In the genomic region with DNA sequence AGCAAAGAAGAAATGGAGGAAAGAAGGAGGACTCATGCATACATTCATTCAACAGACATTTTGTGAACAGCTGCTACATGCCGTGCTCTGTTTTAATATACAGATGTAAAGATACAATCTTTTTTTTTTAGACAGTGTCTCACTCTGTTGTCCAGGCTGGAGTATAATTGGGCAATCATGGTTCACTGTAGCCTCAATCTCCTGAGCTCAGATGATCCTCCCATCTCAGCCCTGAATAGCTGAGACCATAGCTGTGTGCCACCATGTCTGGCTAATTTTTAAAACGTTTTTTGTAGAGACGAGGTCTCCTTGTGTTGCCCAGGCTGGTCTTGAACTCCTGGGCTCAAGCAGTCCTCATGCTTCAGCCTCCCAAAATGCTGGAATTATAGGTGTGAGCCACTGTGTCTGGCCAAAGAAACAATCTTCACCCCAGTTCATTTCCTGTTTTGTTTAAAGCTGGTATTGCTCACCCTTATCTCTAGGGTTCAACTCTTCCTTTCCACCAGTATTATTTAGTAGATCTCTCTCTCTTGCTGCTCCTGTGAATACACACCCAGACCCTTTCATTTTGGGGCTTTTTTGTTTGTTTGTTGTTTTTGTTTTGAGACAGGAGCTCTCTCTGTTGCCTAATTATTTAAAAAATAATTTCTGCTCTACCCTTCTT, we compare ENCODE assay signal across 1 cellular context.
TF ChIP-seq lines count a peak whose summit lies in the region.

No MANE protein-coding gene starts in this region.

TF ChIP-seq in K562, 482 proteins besides CTCF, POLR2A, EP300 and RAD21 (continued from another document):
- TF ChIP-seq, protein P1, sequence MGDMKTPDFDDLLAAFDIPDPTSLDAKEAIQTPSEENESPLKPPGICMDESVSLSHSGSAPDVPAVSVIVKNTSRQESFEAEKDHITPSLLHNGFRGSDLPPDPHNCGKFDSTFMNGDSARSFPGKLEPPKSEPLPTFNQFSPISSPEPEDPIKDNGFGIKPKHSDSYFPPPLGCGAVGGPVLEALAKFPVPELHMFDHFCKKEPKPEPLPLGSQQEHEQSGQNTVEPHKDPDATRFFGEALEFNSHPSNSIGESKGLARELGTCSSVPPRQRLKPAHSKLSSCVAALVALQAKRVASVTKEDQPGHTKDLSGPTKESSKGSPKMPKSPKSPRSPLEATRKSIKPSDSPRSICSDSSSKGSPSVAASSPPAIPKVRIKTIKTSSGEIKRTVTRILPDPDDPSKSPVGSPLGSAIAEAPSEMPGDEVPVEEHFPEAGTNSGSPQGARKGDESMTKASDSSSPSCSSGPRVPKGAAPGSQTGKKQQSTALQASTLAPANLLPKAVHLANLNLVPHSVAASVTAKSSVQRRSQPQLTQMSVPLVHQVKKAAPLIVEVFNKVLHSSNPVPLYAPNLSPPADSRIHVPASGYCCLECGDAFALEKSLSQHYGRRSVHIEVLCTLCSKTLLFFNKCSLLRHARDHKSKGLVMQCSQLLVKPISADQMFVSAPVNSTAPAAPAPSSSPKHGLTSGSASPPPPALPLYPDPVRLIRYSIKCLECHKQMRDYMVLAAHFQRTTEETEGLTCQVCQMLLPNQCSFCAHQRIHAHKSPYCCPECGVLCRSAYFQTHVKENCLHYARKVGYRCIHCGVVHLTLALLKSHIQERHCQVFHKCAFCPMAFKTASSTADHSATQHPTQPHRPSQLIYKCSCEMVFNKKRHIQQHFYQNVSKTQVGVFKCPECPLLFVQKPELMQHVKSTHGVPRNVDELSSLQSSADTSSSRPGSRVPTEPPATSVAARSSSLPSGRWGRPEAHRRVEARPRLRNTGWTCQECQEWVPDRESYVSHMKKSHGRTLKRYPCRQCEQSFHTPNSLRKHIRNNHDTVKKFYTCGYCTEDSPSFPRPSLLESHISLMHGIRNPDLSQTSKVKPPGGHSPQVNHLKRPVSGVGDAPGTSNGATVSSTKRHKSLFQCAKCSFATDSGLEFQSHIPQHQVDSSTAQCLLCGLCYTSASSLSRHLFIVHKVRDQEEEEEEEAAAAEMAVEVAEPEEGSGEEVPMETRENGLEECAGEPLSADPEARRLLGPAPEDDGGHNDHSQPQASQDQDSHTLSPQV (IDR thresholded peaks at IDR 0.05) = peak; percentile 47
- TF ChIP-seq SMARCC2 (IDR thresholded peaks at IDR 0.05; ENCODE audit: low read depth) = no peak
- TF ChIP-seq DPF2 (IDR thresholded peaks at IDR 0.05) = peak; percentile 54
- TF ChIP-seq CEBPG (CRISPR knock-in tag; IDR thresholded peaks at IDR 0.05) = no peak
- peak in 1 of 2 experiments; percentile 36; a peak in 1 of 4 replicates for TF ChIP-seq CEBPG (tag; conservative IDR thresholded peaks at IDR 0.05 in 1 of 2, IDR thresholded peaks at IDR 0.05 in 1 of 2)
- peak; percentile 65 for TF ChIP-seq ZNF121 (CRISPR knock-in tag; conservative IDR thresholded peaks at IDR 0.05)
- peak; percentile 47 for TF ChIP-seq RBM25 (IDR thresholded peaks at IDR 0.05; ENCODE audit: low read depth, low read length, severe bottlenecking)
- TF ChIP-seq TCF3 (CRISPR knock-in tag; IDR thresholded peaks at IDR 0.05) = peak; percentile 20; the same call in 1 of the 2 replicates
- TF ChIP-seq SMARCA5 (IDR thresholded peaks at IDR 0.05) = 0 out of 2 replicates have a peak, but pooled peaks have one; percentile 34
- TF ChIP-seq ZNF175 (CRISPR knock-in tag; IDR thresholded peaks at IDR 0.05; ENCODE audit: low read depth) = 0 out of 2 replicates have a peak, but pooled peaks have one; percentile 52
- peak; percentile 46; the same call in 1 of the 2 replicates for TF ChIP-seq SMARCA4 (IDR thresholded peaks at IDR 0.05)
- TF ChIP-seq MTF1 (CRISPR knock-in tag; IDR thresholded peaks at IDR 0.05; ENCODE audit: borderline replicate concordance) = no peak
- no peak for TF ChIP-seq SIN3B (IDR thresholded peaks at IDR 0.05; ENCODE audit: low read depth)
- peak; percentile 48; the same call in 1 of the 2 replicates for TF ChIP-seq CBFA2T3 (IDR thresholded peaks at IDR 0.05)
- TF ChIP-seq, protein P2, sequence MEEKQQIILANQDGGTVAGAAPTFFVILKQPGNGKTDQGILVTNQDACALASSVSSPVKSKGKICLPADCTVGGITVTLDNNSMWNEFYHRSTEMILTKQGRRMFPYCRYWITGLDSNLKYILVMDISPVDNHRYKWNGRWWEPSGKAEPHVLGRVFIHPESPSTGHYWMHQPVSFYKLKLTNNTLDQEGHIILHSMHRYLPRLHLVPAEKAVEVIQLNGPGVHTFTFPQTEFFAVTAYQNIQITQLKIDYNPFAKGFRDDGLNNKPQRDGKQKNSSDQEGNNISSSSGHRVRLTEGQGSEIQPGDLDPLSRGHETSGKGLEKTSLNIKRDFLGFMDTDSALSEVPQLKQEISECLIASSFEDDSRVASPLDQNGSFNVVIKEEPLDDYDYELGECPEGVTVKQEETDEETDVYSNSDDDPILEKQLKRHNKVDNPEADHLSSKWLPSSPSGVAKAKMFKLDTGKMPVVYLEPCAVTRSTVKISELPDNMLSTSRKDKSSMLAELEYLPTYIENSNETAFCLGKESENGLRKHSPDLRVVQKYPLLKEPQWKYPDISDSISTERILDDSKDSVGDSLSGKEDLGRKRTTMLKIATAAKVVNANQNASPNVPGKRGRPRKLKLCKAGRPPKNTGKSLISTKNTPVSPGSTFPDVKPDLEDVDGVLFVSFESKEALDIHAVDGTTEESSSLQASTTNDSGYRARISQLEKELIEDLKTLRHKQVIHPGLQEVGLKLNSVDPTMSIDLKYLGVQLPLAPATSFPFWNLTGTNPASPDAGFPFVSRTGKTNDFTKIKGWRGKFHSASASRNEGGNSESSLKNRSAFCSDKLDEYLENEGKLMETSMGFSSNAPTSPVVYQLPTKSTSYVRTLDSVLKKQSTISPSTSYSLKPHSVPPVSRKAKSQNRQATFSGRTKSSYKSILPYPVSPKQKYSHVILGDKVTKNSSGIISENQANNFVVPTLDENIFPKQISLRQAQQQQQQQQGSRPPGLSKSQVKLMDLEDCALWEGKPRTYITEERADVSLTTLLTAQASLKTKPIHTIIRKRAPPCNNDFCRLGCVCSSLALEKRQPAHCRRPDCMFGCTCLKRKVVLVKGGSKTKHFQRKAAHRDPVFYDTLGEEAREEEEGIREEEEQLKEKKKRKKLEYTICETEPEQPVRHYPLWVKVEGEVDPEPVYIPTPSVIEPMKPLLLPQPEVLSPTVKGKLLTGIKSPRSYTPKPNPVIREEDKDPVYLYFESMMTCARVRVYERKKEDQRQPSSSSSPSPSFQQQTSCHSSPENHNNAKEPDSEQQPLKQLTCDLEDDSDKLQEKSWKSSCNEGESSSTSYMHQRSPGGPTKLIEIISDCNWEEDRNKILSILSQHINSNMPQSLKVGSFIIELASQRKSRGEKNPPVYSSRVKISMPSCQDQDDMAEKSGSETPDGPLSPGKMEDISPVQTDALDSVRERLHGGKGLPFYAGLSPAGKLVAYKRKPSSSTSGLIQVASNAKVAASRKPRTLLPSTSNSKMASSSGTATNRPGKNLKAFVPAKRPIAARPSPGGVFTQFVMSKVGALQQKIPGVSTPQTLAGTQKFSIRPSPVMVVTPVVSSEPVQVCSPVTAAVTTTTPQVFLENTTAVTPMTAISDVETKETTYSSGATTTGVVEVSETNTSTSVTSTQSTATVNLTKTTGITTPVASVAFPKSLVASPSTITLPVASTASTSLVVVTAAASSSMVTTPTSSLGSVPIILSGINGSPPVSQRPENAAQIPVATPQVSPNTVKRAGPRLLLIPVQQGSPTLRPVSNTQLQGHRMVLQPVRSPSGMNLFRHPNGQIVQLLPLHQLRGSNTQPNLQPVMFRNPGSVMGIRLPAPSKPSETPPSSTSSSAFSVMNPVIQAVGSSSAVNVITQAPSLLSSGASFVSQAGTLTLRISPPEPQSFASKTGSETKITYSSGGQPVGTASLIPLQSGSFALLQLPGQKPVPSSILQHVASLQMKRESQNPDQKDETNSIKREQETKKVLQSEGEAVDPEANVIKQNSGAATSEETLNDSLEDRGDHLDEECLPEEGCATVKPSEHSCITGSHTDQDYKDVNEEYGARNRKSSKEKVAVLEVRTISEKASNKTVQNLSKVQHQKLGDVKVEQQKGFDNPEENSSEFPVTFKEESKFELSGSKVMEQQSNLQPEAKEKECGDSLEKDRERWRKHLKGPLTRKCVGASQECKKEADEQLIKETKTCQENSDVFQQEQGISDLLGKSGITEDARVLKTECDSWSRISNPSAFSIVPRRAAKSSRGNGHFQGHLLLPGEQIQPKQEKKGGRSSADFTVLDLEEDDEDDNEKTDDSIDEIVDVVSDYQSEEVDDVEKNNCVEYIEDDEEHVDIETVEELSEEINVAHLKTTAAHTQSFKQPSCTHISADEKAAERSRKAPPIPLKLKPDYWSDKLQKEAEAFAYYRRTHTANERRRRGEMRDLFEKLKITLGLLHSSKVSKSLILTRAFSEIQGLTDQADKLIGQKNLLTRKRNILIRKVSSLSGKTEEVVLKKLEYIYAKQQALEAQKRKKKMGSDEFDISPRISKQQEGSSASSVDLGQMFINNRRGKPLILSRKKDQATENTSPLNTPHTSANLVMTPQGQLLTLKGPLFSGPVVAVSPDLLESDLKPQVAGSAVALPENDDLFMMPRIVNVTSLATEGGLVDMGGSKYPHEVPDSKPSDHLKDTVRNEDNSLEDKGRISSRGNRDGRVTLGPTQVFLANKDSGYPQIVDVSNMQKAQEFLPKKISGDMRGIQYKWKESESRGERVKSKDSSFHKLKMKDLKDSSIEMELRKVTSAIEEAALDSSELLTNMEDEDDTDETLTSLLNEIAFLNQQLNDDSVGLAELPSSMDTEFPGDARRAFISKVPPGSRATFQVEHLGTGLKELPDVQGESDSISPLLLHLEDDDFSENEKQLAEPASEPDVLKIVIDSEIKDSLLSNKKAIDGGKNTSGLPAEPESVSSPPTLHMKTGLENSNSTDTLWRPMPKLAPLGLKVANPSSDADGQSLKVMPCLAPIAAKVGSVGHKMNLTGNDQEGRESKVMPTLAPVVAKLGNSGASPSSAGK (IDR thresholded peaks at IDR 0.05) = 0 out of 2 replicates have a peak, but pooled peaks have one; percentile 26
- TF ChIP-seq ARID1B (IDR thresholded peaks at IDR 0.05) = peak; percentile 54; the same call in 1 of the 2 replicates
- TF ChIP-seq NR2C1 (IDR thresholded peaks at IDR 0.05) = no peak
- 0 out of 2 replicates have a peak, but pooled peaks have one; percentile 31 for TF ChIP-seq NR2C1 (tag; IDR thresholded peaks at IDR 0.05)
- TF ChIP-seq CEBPB (tag; IDR thresholded peaks at IDR 0.05) = peak; percentile 67
